In the genomic region with DNA sequence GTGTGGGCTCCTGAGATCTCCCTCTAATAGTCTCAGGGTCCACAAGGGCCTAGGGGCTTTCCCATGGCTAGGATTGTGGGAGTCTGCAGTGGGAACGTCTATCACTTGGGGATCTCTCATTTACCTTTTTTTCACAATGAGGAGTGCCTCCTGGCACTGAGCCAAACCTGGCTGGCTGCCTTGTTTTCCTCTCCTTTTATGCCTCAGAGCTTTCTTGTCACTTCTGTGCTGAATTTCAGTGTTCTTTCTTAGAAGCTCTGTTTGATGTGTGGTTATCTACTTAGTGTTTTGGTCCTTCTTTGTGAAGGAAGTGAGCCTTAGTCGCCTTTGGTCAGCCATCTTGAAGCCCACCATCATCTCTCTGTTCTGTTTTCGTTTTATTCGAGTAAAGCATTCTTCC, we compare ENCODE assay signal across 18 cellular contexts. TPM values are rescaled to one million over a fixed set of nuclear protein-coding genes. Genes with fewer than 3 reads are reported as not detected.
A peak's percentile ranks its signal among the peaks of the same experiment; 100 is the strongest.
DNase-seq lines count a peak whose midpoint lies in the region; ATAC-seq and TF ChIP-seq lines count a peak whose summit lies in the region.
"Had no signal": no experiment of that assay in that cellular context is flagged by ENCODE, and none has a peak within 500 bp of the region (broad histone marks: within the 10 kb centered on the region; RNA-seq: fewer than 3 reads in every experiment).

No MANE protein-coding gene starts in this region.

- H3K4me2 ChIP-seq in mesenchymal stem cell (ENCODE audit: low read length, poor library complexity, severe bottlenecking) = no peak overlapping the region

- no peak overlapping the region for H2BK12ac ChIP-seq in mesenchymal stem cell (ENCODE audit: low read length in 2 of 2)

- H2AFZ ChIP-seq in mesenchymal stem cell (ENCODE audit: low read depth, low read length) = no peak overlapping the region

- no peak overlapping the region for H2BK120ac ChIP-seq in mesenchymal stem cell (ENCODE audit: low read depth, low read length)

- no peak overlapping the region for H3K9ac ChIP-seq in mesenchymal stem cell (ENCODE audit: low read length)

- no peak overlapping the region for H3K14ac ChIP-seq in mesenchymal stem cell (ENCODE audit: low read length in 2 of 2)

- DNase-seq in activated T-cell treated with anti-CD3 and anti-CD28 coated beads for 24 hours (ENCODE audit: low read depth) (peak; percentile 4), activated T-cell treated with anti-CD3 and anti-CD28 coated beads for 4 hours (no peak), M059J (ENCODE audit: low read depth) (peak; percentile 28), adrenal gland (peak in 6 of 7 donors; percentile 9 to 55 (median 28)), renal cortical epithelial cell (ENCODE audit: low read depth) (peak; percentile 4), mesenchymal stem cell (no peak)
- DNase-seq: activated effector memory CD4-positive, alpha-beta T cell treated with anti-CD3 and anti-CD28 coated beads, Interleukin-2, amount 50 U/mL, for 16 hours; erythroblast; Karpas-422; lower lobe of right lung; natural killer cell; NCI-H146; NCI-H526 treated with DMSO at 0.1 percent for 48 hours; retina had no signal

- no peak overlapping the region for H3K18ac ChIP-seq in mesenchymal stem cell (ENCODE audit: low read depth in 1 of 2, low read length in 2 of 2)

- H2BK5ac ChIP-seq in mesenchymal stem cell (ENCODE audit: low read depth, low read length, poor library complexity, severe bottlenecking) = no peak overlapping the region

- H3K9me3 ChIP-seq in adrenal gland (replicated peaks in 1 of 3) (no peaks in the 10 kb centered on the region), mesenchymal stem cell (ENCODE audit: control insufficient read depth, low read length) (no peaks in the 10 kb centered on the region)
- H3K9me3 ChIP-seq: lower lobe of right lung had no signal

- H3K4me3 ChIP-seq in adrenal gland (no peak overlapping the region), mesenchymal stem cell (ENCODE audit: insufficient read depth in 1 of 2, low read depth in 1 of 2, low read length in 2 of 2) (no peak overlapping the region)
- H3K4me3 ChIP-seq: lower lobe of right lung, SK-N-MC had no signal

- H3K27me3 ChIP-seq in adrenal gland (no peaks in the 10 kb centered on the region), mesenchymal stem cell (ENCODE audit: control insufficient read depth in 1 of 2, insufficient read depth in 1 of 2, low read length in 2 of 2) (no peaks in the 10 kb centered on the region)

- no peak for ATAC-seq in GM19455 (IDR thresholded peaks at IDR 0.05; ENCODE audit: unreplicated experiment)
- ATAC-seq in HG03025 (IDR thresholded peaks at IDR 0.05; ENCODE audit: low FRiP score, unreplicated experiment) = no peak
- ATAC-seq: lower lobe of right lung, natural killer cell, Panc1 had no signal

- no peak for TF ChIP-seq CTCF in adrenal gland (IDR thresholded peaks at IDR 0.05)

- no peaks in the 10 kb centered on the region for H3K36me3 ChIP-seq in adrenal gland (replicated peaks in 1 of 2)
- H3K36me3 ChIP-seq in mesenchymal stem cell (ENCODE audit: control insufficient read depth in 1 of 2, insufficient read depth in 2 of 2, low read depth in 1 of 2, low read length in 2 of 2) = no peaks in the 10 kb centered on the region
- H3K36me3 ChIP-seq: lower lobe of right lung had no signal

- H2BK15ac ChIP-seq in mesenchymal stem cell (ENCODE audit: low read depth, poor library complexity, severe bottlenecking) = no peak overlapping the region

- no peak overlapping the region for H4K91ac ChIP-seq in mesenchymal stem cell (ENCODE audit: low read length)

- no peak overlapping the region for H3K23ac ChIP-seq in mesenchymal stem cell (ENCODE audit: low read length in 2 of 2)

- H3K4me1 ChIP-seq in adrenal gland (replicated peaks in 1 of 2) (no peaks in the 10 kb centered on the region), mesenchymal stem cell (ENCODE audit: control insufficient read depth, insufficient read depth, low read depth, low read length) (no peaks in the 10 kb centered on the region)
- H3K4me1 ChIP-seq: lower lobe of right lung had no signal

- WGBS in adrenal gland, 4 donors = 48 to 56% (median 51%) methylated on average over 4 of the region's 4 CpGs
- 71% methylated on average over 3 of the region's 4 CpGs for WGBS in mesenchymal stem cell

- intact Hi-C loops in adrenal gland (cut with DNase I) = no loop called here

- no peak overlapping the region for H4K8ac ChIP-seq in mesenchymal stem cell (ENCODE audit: low read length)

- H3K79me1 ChIP-seq in mesenchymal stem cell (replicated peaks; ENCODE audit: low read length, poor library complexity, severe bottlenecking) = no peaks in the 10 kb centered on the region

- no peak overlapping the region for H2AK5ac ChIP-seq in mesenchymal stem cell (ENCODE audit: low read length, severe bottlenecking)

- no peak overlapping the region for H3K4ac ChIP-seq in mesenchymal stem cell (ENCODE audit: low read depth in 1 of 2, low read length in 2 of 2)

- TF ChIP-seq POLR2A in adrenal gland (IDR thresholded peaks at IDR 0.05) = no peak

- H3K27ac ChIP-seq in adrenal gland (no peak overlapping the region), mesenchymal stem cell (ENCODE audit: low read length, poor library complexity, severe bottlenecking) (no peak overlapping the region)
- H3K27ac ChIP-seq: lower lobe of right lung, SK-N-MC had no signal

RNA-seq across cellular contexts. Expression of a gene that starts 33.9 kb away (rescaled TPM):
- total RNA-seq in M059J (2014; rRNA removed; shearing (Covaris generic)) = 0.52 and 1.0 TPM in 2 replicates
- total RNA-seq in adrenal gland (1 to 10 TPM in 7 of 8 donors, under 1 TPM in 1; 0.72 to 4.1 (median 2.7) TPM), renal cortical epithelial cell (0.35 and 0.69 TPM in 2 replicates)
- polyA plus RNA-seq in adrenal gland = 1 to 10 TPM; 2.0 to 8.6 (median 6.0) TPM
- 0.17 TPM for polyA plus RNA-seq in mesenchymal stem cell (2013, experiment 1 of 2)
- polyA plus RNA-seq in mesenchymal stem cell (2013, experiment 2 of 2) = 0.16 TPM

Comparison
In these comparisons a context has a peak if more than half of its experiments do, and no peak if none do; other contexts are left out.
1. DNase-seq: peak in activated T-cell treated with anti-CD3 and anti-CD28 coated beads for 24 hours (single experiment), M059J (single experiment), adrenal gland (6 of 7) and renal cortical epithelial cell (single experiment); none in activated T-cell treated with anti-CD3 and anti-CD28 coated beads for 4 hours (single experiment) and mesenchymal stem cell (single experiment).